ENCODE assay signal across 2 cellular contexts in genomic region chr5:64971538-64971937, GRCh38.
TF ChIP-seq lines count a peak whose summit lies in the region.

No MANE protein-coding gene starts in this region.

TF ChIP-seq in SK-N-SH, 30 proteins besides CTCF, POLR2A, EP300 and RAD21:
- TF ChIP-seq IRF3 (IDR thresholded peaks at IDR 0.05; ENCODE audit: low read depth, low read length) (no peak), MEF2A (IDR thresholded peaks at IDR 0.05; ENCODE audit: borderline replicate concordance, low read depth) (no peak), USF2 (IDR thresholded peaks at IDR 0.05; ENCODE audit: borderline replicate concordance, low read depth, low read length) (no peak), PBX3 (IDR thresholded peaks at IDR 0.05) (no peak), REST (IDR thresholded peaks at IDR 0.05; ENCODE audit: low read depth, low read length) (no peak), MXI1 (IDR thresholded peaks at IDR 0.05; ENCODE audit: low read depth, low read length) (no peak), GABPA (IDR thresholded peaks at IDR 0.05; ENCODE audit: low read depth) (no peak), JUND (IDR thresholded peaks at IDR 0.05) (no peak), NFIC (IDR thresholded peaks at IDR 0.05; ENCODE audit: borderline replicate concordance) (no peak), USF1 (IDR thresholded peaks at IDR 0.05; ENCODE audit: borderline replicate concordance, low read depth) (no peak), ELF1 (IDR thresholded peaks at IDR 0.05) (no peak), SIN3A (IDR thresholded peaks at IDR 0.05; ENCODE audit: borderline replicate concordance, low read depth, low read length) (no peak), TAF1 (IDR thresholded peaks at IDR 0.05; ENCODE audit: borderline replicate concordance, low read depth, low read length) (no peak), RCOR1 (IDR thresholded peaks at IDR 0.05; ENCODE audit: low read length) (no peak), CHD2 (IDR thresholded peaks at IDR 0.05; ENCODE audit: low read length, partially characterized antibody) (no peak), RFX5 (IDR thresholded peaks at IDR 0.05; ENCODE audit: low read length) (no peak), TCF12 (IDR thresholded peaks at IDR 0.05) (no peak), TEAD4 (IDR thresholded peaks at IDR 0.05; ENCODE audit: borderline replicate concordance, insufficient read depth) (no peak), EZH2phosphoT487 (IDR thresholded peaks at IDR 0.05; ENCODE audit: borderline replicate concordance, low read depth) (no peak)

TF ChIP-seq in SK-N-SH treated with all-trans-retinoic acid at 6 μM for 48 hours, 23 proteins besides CTCF, POLR2A, EP300 and RAD21 (continued from another document):
- TF ChIP-seq CSRNP3 (CRISPR knock-in tag; IDR thresholded peaks at IDR 0.05) (no peak), OSR1 (CRISPR knock-in tag; IDR thresholded peaks at IDR 0.05) (no peak), ZFP3 (CRISPR knock-in tag; IDR thresholded peaks at IDR 0.05) (no peak), ZC3H10 (CRISPR knock-in tag; IDR thresholded peaks at IDR 0.05) (no peak), ZFP30 (CRISPR knock-in tag; IDR thresholded peaks at IDR 0.05) (no peak), TSHZ2 (CRISPR knock-in tag; IDR thresholded peaks at IDR 0.05) (no peak), GLIS3 (CRISPR knock-in tag; IDR thresholded peaks at IDR 0.05) (no peak), PPARA (CRISPR knock-in tag; IDR thresholded peaks at IDR 0.05; ENCODE audit: borderline replicate concordance) (no peak), TOX (CRISPR knock-in tag; IDR thresholded peaks at IDR 0.05; ENCODE audit: borderline replicate concordance) (no peak), CREB5 (CRISPR knock-in tag; IDR thresholded peaks at IDR 0.05; ENCODE audit: low read depth) (no peak), BACH2 (CRISPR knock-in tag; IDR thresholded peaks at IDR 0.05; ENCODE audit: borderline replicate concordance) (no peak), ESRRG (CRISPR knock-in tag; IDR thresholded peaks at IDR 0.05) (no peak), ZNF70 (CRISPR knock-in tag; IDR thresholded peaks at IDR 0.05) (no peak), TCF4 (CRISPR knock-in tag; IDR thresholded peaks at IDR 0.05; ENCODE audit: borderline replicate concordance) (no peak)
